Comparison of ENCODE assay signal across 17 cellular contexts in the genomic region with DNA sequence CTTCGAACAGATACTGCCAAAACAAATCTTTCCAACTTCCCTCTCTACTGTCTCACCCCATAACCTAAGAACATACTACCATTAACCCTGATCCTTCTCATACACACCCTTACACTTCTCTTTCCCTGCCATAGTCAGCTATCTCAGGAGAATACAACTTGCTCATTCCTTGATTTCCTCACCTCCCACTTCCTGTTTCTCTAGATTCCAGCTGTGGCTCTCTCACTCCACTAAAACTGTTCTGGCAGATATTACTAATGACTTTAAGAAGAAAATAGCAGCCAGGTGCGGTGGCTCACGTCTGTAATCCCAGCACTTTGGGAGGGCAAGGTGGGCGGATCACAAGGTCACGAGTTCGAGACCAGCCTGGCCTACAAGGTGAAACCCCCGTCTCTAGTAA.
"Had no signal": no experiment of that assay in that cellular context is flagged by ENCODE, and none has a peak within 500 bp of the region (broad histone marks: within the 10 kb centered on the region; RNA-seq: fewer than 3 reads in every experiment).

No MANE protein-coding gene starts in this region.

- H3K4me3 Mint-ChIP-seq: activated CD4-positive, alpha-beta memory T cell treated with anti-CD3 and anti-CD28 coated beads, Interleukin-2, amount 10 ng/mL, durations not matched to agents 7 days and 5 days; activated CD8-positive, alpha-beta memory T cell treated with anti-CD3 and anti-CD28 coated beads, Interleukin-2, amount 10 ng/mL, durations not matched to agents 7 days and 5 days; activated naive CD4-positive, alpha-beta T cell treated with anti-CD3 and anti-CD28 coated beads, Interleukin-2, amount 10 ng/mL, durations not matched to agents 7 days and 5 days; immature natural killer cell; nephron progenitor cell; stimulated activated effector memory CD8-positive, alpha-beta T cell treated with anti-CD3 and anti-CD28 coated beads, Interleukin-12 subunit alpha, Interleukin-12 subunit beta, amount 100 ng/mL, for 72 hours had no signal

- ATAC-seq: activated CD8-positive, alpha-beta memory T cell treated with anti-CD3 and anti-CD28 coated beads, Interleukin-2, amount 10 ng/mL, durations not matched to agents 7 days and 5 days; gastroesophageal sphincter; left ventricle myocardium superior; sciatic nerve; stimulated activated effector memory CD8-positive, alpha-beta T cell treated with anti-CD3 and anti-CD28 coated beads, Interleukin-12 subunit alpha, Interleukin-12 subunit beta, amount 100 ng/mL, for 72 hours had no signal

- H3K9me3 Mint-ChIP-seq: activated CD4-positive, alpha-beta memory T cell treated with anti-CD3 and anti-CD28 coated beads, Interleukin-2, amount 10 ng/mL, durations not matched to agents 7 days and 5 days; activated naive CD4-positive, alpha-beta T cell treated with anti-CD3 and anti-CD28 coated beads, Interleukin-2, amount 10 ng/mL, durations not matched to agents 7 days and 5 days; immature natural killer cell; nephron progenitor cell; stimulated activated effector memory CD8-positive, alpha-beta T cell treated with anti-CD3 and anti-CD28 coated beads, Interleukin-12 subunit alpha, Interleukin-12 subunit beta, amount 100 ng/mL, for 72 hours had no signal

- DNase-seq: activated CD4-positive, alpha-beta memory T cell treated with anti-CD3 and anti-CD28 coated beads, Interleukin-2, amount 10 ng/mL, durations not matched to agents 7 days and 5 days; activated CD4-positive, alpha-beta T cell treated with anti-CD3 and anti-CD28 coated beads for 4 hours; activated CD8-positive, alpha-beta memory T cell treated with anti-CD3 and anti-CD28 coated beads, Interleukin-2, amount 10 ng/mL, durations not matched to agents 7 days and 5 days; activated naive CD4-positive, alpha-beta T cell treated with anti-CD3 and anti-CD28 coated beads, Interleukin-2, amount 10 ng/mL, durations not matched to agents 7 days and 5 days; dermis blood vessel endothelial cell; effector memory CD4-positive, alpha-beta T cell; immature natural killer cell; left ventricle myocardium superior; nephron progenitor cell; nucleus accumbens; stimulated activated CD4-positive, alpha-beta T cell treated with anti-CD3 and anti-CD28 coated beads, Interleukin-4, amount 100 ng/mL, for 24 hours; thyroid gland; uterus; WERI-Rb-1 had no signal

- H3K27me3 Mint-ChIP-seq: activated CD4-positive, alpha-beta memory T cell treated with anti-CD3 and anti-CD28 coated beads, Interleukin-2, amount 10 ng/mL, durations not matched to agents 7 days and 5 days; activated CD8-positive, alpha-beta memory T cell treated with anti-CD3 and anti-CD28 coated beads, Interleukin-2, amount 10 ng/mL, durations not matched to agents 7 days and 5 days had no signal

- H3K27ac Mint-ChIP-seq: activated CD4-positive, alpha-beta memory T cell treated with anti-CD3 and anti-CD28 coated beads, Interleukin-2, amount 10 ng/mL, durations not matched to agents 7 days and 5 days; activated CD8-positive, alpha-beta memory T cell treated with anti-CD3 and anti-CD28 coated beads, Interleukin-2, amount 10 ng/mL, durations not matched to agents 7 days and 5 days; activated naive CD4-positive, alpha-beta T cell treated with anti-CD3 and anti-CD28 coated beads, Interleukin-2, amount 10 ng/mL, durations not matched to agents 7 days and 5 days; nephron progenitor cell; stimulated activated effector memory CD8-positive, alpha-beta T cell treated with anti-CD3 and anti-CD28 coated beads, Interleukin-12 subunit alpha, Interleukin-12 subunit beta, amount 100 ng/mL, for 72 hours had no signal
